ENCODE assay signal across 8 cellular contexts in the genomic region with DNA sequence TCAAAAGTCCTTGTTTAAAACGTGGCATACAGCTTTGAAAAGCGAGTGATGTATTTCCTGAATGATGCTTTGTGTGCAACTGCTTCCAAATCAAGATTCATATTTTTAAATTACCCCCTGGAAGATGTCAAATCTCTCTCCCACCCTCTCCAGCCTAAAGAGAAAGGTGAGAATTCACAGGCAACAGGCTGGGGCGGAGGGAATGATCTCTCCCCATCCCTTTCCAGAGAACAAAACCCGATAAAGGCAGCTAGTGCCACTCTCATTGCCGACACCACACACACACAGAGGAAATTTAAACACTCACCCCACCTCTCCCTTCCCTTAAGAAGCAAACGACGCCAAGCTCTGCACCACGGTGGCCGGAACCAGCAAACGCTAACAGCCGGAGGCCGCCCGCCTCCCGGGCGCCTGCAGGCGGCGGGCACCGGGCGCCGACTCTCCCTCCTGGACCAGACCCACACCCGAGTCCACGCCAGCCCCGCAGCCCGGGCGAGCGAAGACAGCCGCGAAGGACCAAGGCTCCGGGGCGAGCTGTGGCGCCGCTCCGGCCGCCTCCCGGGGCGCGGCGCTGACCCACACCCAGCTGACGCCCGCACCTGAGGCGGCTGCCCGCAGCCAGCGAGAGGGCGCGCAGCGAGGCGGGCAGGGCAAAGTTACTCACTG. TPM values are rescaled to one million over a fixed set of nuclear protein-coding genes. Genes with fewer than 3 reads are reported as not detected.
DNase-seq lines count a peak whose midpoint lies in the region; ATAC-seq and TF ChIP-seq lines count a peak whose summit lies in the region.

No MANE protein-coding gene starts in this region.

- peaks cover 3% of the 10 kb centered on the region for H3K9me3 Mint-ChIP-seq in activated CD4-positive, alpha-beta T cell treated with anti-CD3 and anti-CD28 coated beads, Interleukin-2, amount 10 ng/mL, durations not matched to agents 24 days and 14 days
- H3K9me3 Mint-ChIP-seq in endodermal cell, result peaks cover 6% of the 10 kb centered on the region

- peak overlapping the region; percentile 4 for H3K27ac ChIP-seq in endodermal cell (ENCODE audit: low read depth, low read length)
- H3K27ac ChIP-seq in muscle layer of duodenum (ENCODE audit: low read length), result peak overlapping the region; percentile 82
- peak overlapping the region; percentile 96 for H3K27ac ChIP-seq in suprapubic skin

- H3K9me3 ChIP-seq in endodermal cell (ENCODE audit: control insufficient read depth, low read length) (peaks cover 8% of the 10 kb centered on the region), muscle layer of duodenum (ENCODE audit: control insufficient read depth in 1 of 2, low read length in 2 of 2) (no peaks in the 10 kb centered on the region), suprapubic skin (no peaks in the 10 kb centered on the region)

- POLR2A ChIA-PET in GM10248 (lab: Yijun Ruan, JAX), result no interaction called here

- no peak for TF ChIP-seq POLR2A in suprapubic skin (IDR thresholded peaks at IDR 0.05)

- TF ChIP-seq CTCF in GM10248 (IDR thresholded peaks at IDR 0.05; ENCODE audit: control extremely low read depth, extremely low read depth, low read depth, missing control alignments) (peak; percentile 8), endodermal cell (conservative IDR thresholded peaks at IDR 0.05) (peak; percentile 63), suprapubic skin (IDR thresholded peaks at IDR 0.05) (peak in 1 of 2 donors; percentile 20)

- 0 to 1% methylated on average over 3 to 46 of the region's 47 CpGs for WGBS in endodermal cell (ENCODE audit: insufficient coverage in 1 of 2, insufficient read length in 1 of 2), 2 experiments
- WGBS in suprapubic skin, result 1% methylated on average over 10 of the region's 47 CpGs

- no peaks in the 10 kb centered on the region for H3K27me3 Mint-ChIP-seq in activated CD4-positive, alpha-beta T cell treated with anti-CD3 and anti-CD28 coated beads, Interleukin-2, amount 10 ng/mL, durations not matched to agents 24 days and 14 days
- no peaks in the 10 kb centered on the region for H3K27me3 Mint-ChIP-seq in endodermal cell (ENCODE audit: insufficient read depth)

- peak overlapping the region; percentile 98 for H3K4me3 Mint-ChIP-seq in activated CD4-positive, alpha-beta T cell treated with anti-CD3 and anti-CD28 coated beads, Interleukin-2, amount 10 ng/mL, durations not matched to agents 24 days and 14 days
- H3K4me3 Mint-ChIP-seq in endodermal cell, result peak overlapping the region; percentile 85

- peak overlapping the region; percentile 84 for H3K27ac Mint-ChIP-seq in activated CD4-positive, alpha-beta T cell treated with anti-CD3 and anti-CD28 coated beads, Interleukin-2, amount 10 ng/mL, durations not matched to agents 24 days and 14 days
- peak overlapping the region; percentile 93 for H3K27ac Mint-ChIP-seq in endodermal cell

- peaks cover 37% of the 10 kb centered on the region for H3K4me1 Mint-ChIP-seq in activated CD4-positive, alpha-beta T cell treated with anti-CD3 and anti-CD28 coated beads, Interleukin-2, amount 10 ng/mL, durations not matched to agents 24 days and 14 days
- peaks cover 44% of the 10 kb centered on the region for H3K4me1 Mint-ChIP-seq in endodermal cell

- H3K36me3 Mint-ChIP-seq in activated CD4-positive, alpha-beta T cell treated with anti-CD3 and anti-CD28 coated beads, Interleukin-2, amount 10 ng/mL, durations not matched to agents 24 days and 14 days (ENCODE audit: low read depth), result peaks cover 28% of the 10 kb centered on the region
- peaks cover 28% of the 10 kb centered on the region for H3K36me3 Mint-ChIP-seq in endodermal cell (ENCODE audit: low read depth)

- CTCF ChIA-PET in GM10248 (lab: Yijun Ruan, JAX), result interaction anchor here (1.0 to 2.7 kb wide), 16 partner anchors 8 to 1435 kb away, joined by 3 to 10 read pairs (median 3); no protein-coding TSS in a partner anchor

- H3K4me1 ChIP-seq in endodermal cell (ENCODE audit: control insufficient read depth, insufficient read depth, low read length) (peaks cover 17% of the 10 kb centered on the region), muscle layer of duodenum (ENCODE audit: control insufficient read depth in 1 of 2, insufficient read depth in 2 of 2, low read length in 2 of 2) (peaks cover 11 to 20% of the 10 kb centered on the region in 2 donors), suprapubic skin (peaks cover 53% of the 10 kb centered on the region)

- H3K9ac ChIP-seq in endodermal cell (ENCODE audit: extremely low read depth, low read length, poor library complexity, severe bottlenecking), result peak overlapping the region; percentile 52

- H3K27me3 ChIP-seq in endodermal cell (ENCODE audit: control insufficient read depth, insufficient read depth, low read length, poor library complexity, severe bottlenecking), result no peaks in the 10 kb centered on the region
- no peaks in the 10 kb centered on the region for H3K27me3 ChIP-seq in muscle layer of duodenum (ENCODE audit: low read depth, low read length)
- no peaks in the 10 kb centered on the region for H3K27me3 ChIP-seq in suprapubic skin

- peak; percentile 58 for DNase-seq in GM10248 (ENCODE audit: extremely low spot score)
- no peak for DNase-seq in Jurkat, Clone E6-1 (ENCODE audit: low read depth, low spot score)
- DNase-seq in activated CD4-positive, alpha-beta T cell treated with anti-CD3 and anti-CD28 coated beads, Interleukin-2, amount 10 ng/mL, durations not matched to agents 24 days and 14 days, result peak; percentile 84
- DNase-seq in endodermal cell, result no peak
- peak; percentile 71 to 83 for DNase-seq in suprapubic skin (ENCODE audit: low spot score in 2 of 2)
- no peak for DNase-seq in amniotic stem cell (lab: John Stamatoyannopoulos, UW)

- H3K4me3 ChIP-seq in Jurkat, Clone E6-1 (ENCODE audit: low read length), result peak overlapping the region; percentile 67
- H3K4me3 ChIP-seq in endodermal cell (ENCODE audit: low read length) (peak overlapping the region; percentile 89), muscle layer of duodenum (ENCODE audit: low read depth in 1 of 2, low read length in 2 of 2) (peak overlapping the region; percentile 81 to 88), suprapubic skin (peak overlapping the region; percentile 87)

- H3K36me3 ChIP-seq in endodermal cell (ENCODE audit: control insufficient read depth, insufficient read depth, low read length), result peaks cover 27% of the 10 kb centered on the region
- H3K36me3 ChIP-seq in muscle layer of duodenum (ENCODE audit: control insufficient read depth in 1 of 2, insufficient read depth in 2 of 2, low read length in 2 of 2), result peaks cover 0 to 7% of the 10 kb centered on the region in 2 donors
- H3K36me3 ChIP-seq in suprapubic skin, result no peaks in the 10 kb centered on the region

- no peak for TF ChIP-seq EP300 in suprapubic skin (IDR thresholded peaks at IDR 0.05)

- ATAC-seq in GM21619 (IDR thresholded peaks at IDR 0.05; ENCODE audit: unreplicated experiment), result peak; percentile 28

- intact Hi-C loops in activated CD4-positive, alpha-beta T cell treated with anti-CD3 and anti-CD28 coated beads, Interleukin-2, amount 10 ng/mL, durations not matched to agents 24 days and 14 days (cut with micrococcal nuclease), result loop anchor here (1.0 to 10.0 kb wide), 6 partner anchors 196 to 1039 kb away; a partner anchor contains a TSS

RNA-seq across cellular contexts. Expression of a gene that starts 0.5 kb away (rescaled TPM):
- 6.6 TPM for polyA plus RNA-seq in Jurkat, Clone E6-1 (2012; ENCODE audit: insufficient read depth, insufficient read length)
- 4.1 and 4.3 TPM in 2 replicates for total RNA-seq in activated CD4-positive, alpha-beta T cell treated with anti-CD3 and anti-CD28 coated beads, Interleukin-2, amount 10 ng/mL, durations not matched to agents 24 days and 14 days
- total RNA-seq in endodermal cell (10 to 100 TPM; 13.9 to 15.6 TPM), suprapubic skin (10 to 100 TPM; 11.2 to 15.9 (median 13.6) TPM)
- 7.7 TPM for polyA plus RNA-seq in endodermal cell (2013, experiment 1 of 2)
- 7.8 TPM for polyA plus RNA-seq in endodermal cell (2013, experiment 2 of 2)

RNA-seq across cellular contexts. Expression of a gene that starts 1.8 kb away (rescaled TPM):
- 169 TPM for polyA plus RNA-seq in Jurkat, Clone E6-1 (2012; ENCODE audit: insufficient read depth, insufficient read length)
- 134 and 140 TPM in 2 replicates for total RNA-seq in activated CD4-positive, alpha-beta T cell treated with anti-CD3 and anti-CD28 coated beads, Interleukin-2, amount 10 ng/mL, durations not matched to agents 24 days and 14 days
- total RNA-seq in endodermal cell, result 100 to 1,000 TPM; 135 to 136 TPM
- 164 TPM for polyA plus RNA-seq in endodermal cell (2013, experiment 1 of 2)
- polyA plus RNA-seq in endodermal cell (2013, experiment 2 of 2), result 145 TPM
- 100 to 1,000 TPM; 148 to 197 (median 177) TPM for total RNA-seq in suprapubic skin

Comparison
In these comparisons a context has a peak if more than half of its experiments do, and no peak if none do; other contexts are left out.
1. DNase-seq: peak in GM10248 (single experiment), activated CD4-positive, alpha-beta T cell treated with anti-CD3 and anti-CD28 coated beads, Interleukin-2, amount 10 ng/mL, durations not matched to agents 24 days and 14 days (single experiment) and suprapubic skin (2 of 2); none in Jurkat, Clone E6-1 (single experiment), endodermal cell (single experiment) and amniotic stem cell (single experiment).
2. H3K27ac ChIP-seq: peak in every context shown above with its lines; median percentile 96 in suprapubic skin; 82 in muscle layer of duodenum; 4 in endodermal cell.
3. Peak in every context shown above with its lines, with median percentiles within 50 percentile points of each other: H3K4me3 ChIP-seq.